11 cellular contexts compared by ENCODE assay signal in the genomic region with DNA sequence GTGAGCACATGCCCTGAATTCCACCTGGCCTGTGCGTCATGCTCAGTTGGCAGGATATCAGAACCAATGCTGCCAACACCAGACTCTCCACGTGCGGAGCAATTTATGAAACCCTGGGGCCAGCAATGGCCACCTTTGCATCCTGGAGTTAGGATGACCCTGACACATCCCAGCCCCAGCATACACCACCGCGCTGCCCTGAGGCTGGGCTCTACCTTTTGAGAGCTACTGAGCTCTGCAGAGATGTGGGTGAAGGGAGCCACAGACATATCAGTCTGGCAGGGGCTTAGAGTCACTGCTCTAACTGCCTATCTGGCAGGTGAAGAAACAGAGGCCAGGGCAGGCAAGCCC. TPM values are rescaled to one million over a fixed set of nuclear protein-coding genes. Genes with fewer than 3 reads are reported as not detected.
DNase-seq lines count a peak whose midpoint lies in the region; ATAC-seq and TF ChIP-seq lines count a peak whose summit lies in the region.
"Had no signal": no experiment of that assay in that cellular context is flagged by ENCODE, and none has a peak within 500 bp of the region (broad histone marks: within the 10 kb centered on the region; RNA-seq: fewer than 3 reads in every experiment).

No MANE protein-coding gene starts in this region.

- H3K27me3 ChIP-seq in SK-N-SH (ENCODE audit: insufficient read depth) (no peaks in the 10 kb centered on the region), suprapubic skin (no peaks in the 10 kb centered on the region), BE2C (no peaks in the 10 kb centered on the region)
- H3K27me3 ChIP-seq: heart right ventricle had no signal

- no peak overlapping the region for H2AFZ ChIP-seq in SK-N-SH (ENCODE audit: low read depth)

- POLR2A ChIA-PET in SK-N-SH (lab: Yijun Ruan, JAX), result interaction anchor here (0.8 kb wide), 1 partner anchor 12 kb away, joined by 3 read pairs; no protein-coding TSS in a partner anchor
- POLR2A ChIA-PET in RWPE1 (lab: Yijun Ruan, JAX; ENCODE audit: low non-redundant PET), result no interaction called here

- peak in 1 of 2 experiments; percentile 36; a peak in 1 of 4 replicates for TF ChIP-seq EP300 in SK-N-SH (IDR thresholded peaks at IDR 0.05; ENCODE audit: borderline replicate concordance in 1 of 2, low read depth in 1 of 2, low read length in 1 of 2)
- TF ChIP-seq EP300 in suprapubic skin (IDR thresholded peaks at IDR 0.05), result no peak

- no peak overlapping the region for H3K4me2 ChIP-seq in SK-N-SH
- H3K4me2 ChIP-seq: A549 had no signal

- H3K27ac ChIP-seq in SK-N-SH (ENCODE audit: low read depth in 2 of 2, low read length in 1 of 2), result no peak overlapping the region; a peak in 1 of 4 replicates
- peak overlapping the region; percentile 92 for H3K27ac ChIP-seq in RWPE1
- H3K27ac ChIP-seq in suprapubic skin, result peak overlapping the region; percentile 81
- H3K27ac ChIP-seq: A549 had no signal

- no peak overlapping the region for H3K4me3 ChIP-seq in SK-N-SH (ENCODE audit: low read depth in 2 of 2, low read length in 1 of 2)
- H3K4me3 ChIP-seq in suprapubic skin, result no peak overlapping the region
- no peak overlapping the region for H3K4me3 ChIP-seq in BE2C (ENCODE audit: low read depth, low read length)
- H3K4me3 ChIP-seq: A549, heart right ventricle had no signal

- H4K20me1 ChIP-seq in SK-N-SH (ENCODE audit: insufficient read depth), result no peaks in the 10 kb centered on the region

- no peaks in the 10 kb centered on the region for H3K9me2 ChIP-seq in SK-N-SH

- H3K9me3 ChIP-seq in SK-N-SH (no peaks in the 10 kb centered on the region), suprapubic skin (no peaks in the 10 kb centered on the region), BE2C (no peaks in the 10 kb centered on the region)
- H3K9me3 ChIP-seq: A549, heart right ventricle had no signal

- no peak for TF ChIP-seq CTCF in SK-N-SH (IDR thresholded peaks at IDR 0.05)
- TF ChIP-seq CTCF in RWPE1 (conservative IDR thresholded peaks at IDR 0.05; ENCODE audit: low read depth), result no peak
- TF ChIP-seq CTCF in suprapubic skin (IDR thresholded peaks at IDR 0.05), result no peak
- TF ChIP-seq CTCF in BE2C (IDR thresholded peaks at IDR 0.05; ENCODE audit: low read depth, low read length), result no peak

- WGBS in SK-N-SH (ENCODE audit: low lambda C conversion rate), result 87% methylated on average over 5 of the region's 5 CpGs
- WGBS in suprapubic skin, result 58% methylated on average over 2 of the region's 5 CpGs

- no peak for TF ChIP-seq RAD21 in SK-N-SH (IDR thresholded peaks at IDR 0.05; ENCODE audit: low read length)

- peaks cover 7% of the 10 kb centered on the region for H3F3A ChIP-seq in SK-N-SH (replicated peaks; ENCODE audit: insufficient read depth)

- DNase-seq in SK-N-SH, result peak; percentile 29
- DNase-seq in RWPE1 (ENCODE audit: low spot score), result peak; percentile 73
- DNase-seq in left ventricle myocardium superior, result peak; percentile 52
- DNase-seq in suprapubic skin (ENCODE audit: low spot score in 2 of 2), result no peak
- DNase-seq in BE2C, result no peak
- DNase-seq in Kasumi-1 (lab: John Stamatoyannopoulos, UW), result no peak
- no peak for DNase-seq in AG08396 (ENCODE audit: low spot score)
- DNase-seq: heart right ventricle, NCI-H526 treated with DMSO at 0.1 percent for 48 hours had no signal

- ATAC-seq in SK-N-SH treated with all-trans-retinoic acid at 6 μM for 48 hours, result no peak
- ATAC-seq in left ventricle myocardium superior, result peak; percentile 54
- ATAC-seq: A549 had no signal

- H3K36me3 ChIP-seq in SK-N-SH (replicated peaks in 1 of 2; ENCODE audit: control insufficient read depth in 1 of 2, insufficient read depth in 2 of 2, low read length in 1 of 2), result no peaks in the 10 kb centered on the region
- H3K36me3 ChIP-seq in suprapubic skin, result no peaks in the 10 kb centered on the region
- H3K36me3 ChIP-seq in BE2C, result no peaks in the 10 kb centered on the region
- H3K36me3 ChIP-seq: heart right ventricle had no signal

- H3K4me1 ChIP-seq in SK-N-SH (ENCODE audit: control insufficient read depth in 1 of 2, insufficient read depth in 2 of 2, low read depth in 1 of 2, low read length in 1 of 2), result peaks cover 29 to 72% of the 10 kb centered on the region in 2 experiments
- H3K4me1 ChIP-seq in suprapubic skin, result peaks cover 82% of the 10 kb centered on the region
- H3K4me1 ChIP-seq in BE2C, result peaks cover 6% of the 10 kb centered on the region

- CTCF ChIA-PET in SK-N-SH (lab: Yijun Ruan, JAX) (interaction anchor here (0.9 to 9.0 kb wide), 4 partner anchors 12 to 82 kb away, joined by 4 to 109 read pairs (median 40); partner anchors contain the start of gene SYPL1), RWPE1 (lab: Yijun Ruan, JAX) (interaction anchor here (1.1 kb wide), 1 partner anchor 12 kb away, joined by 3 read pairs; no protein-coding TSS in a partner anchor)

- intact Hi-C loops in left ventricle myocardium superior (cut with micrococcal nuclease), result no loop called here

- no peaks in the 10 kb centered on the region for H3K79me2 ChIP-seq in SK-N-SH (ENCODE audit: insufficient read depth)

- H3K9ac ChIP-seq in SK-N-SH, result no peak overlapping the region

- TF ChIP-seq POLR2A in suprapubic skin (IDR thresholded peaks at IDR 0.05), result no peak

TF ChIP-seq in SK-N-SH, 30 proteins besides CTCF, POLR2A, EP300 and RAD21 (continues in another document):
- TF ChIP-seq REST (IDR thresholded peaks at IDR 0.05; ENCODE audit: low read depth, low read length) (no peak), RXRA (IDR thresholded peaks at IDR 0.05; ENCODE audit: borderline replicate concordance, low read depth) (no peak), GATA2 (CRISPR knock-in tag; IDR thresholded peaks at IDR 0.05) (0 out of 2 replicates have a peak, but pooled peaks have one; percentile 7), MEF2A (IDR thresholded peaks at IDR 0.05; ENCODE audit: borderline replicate concordance, low read depth) (no peak), FOSL2 (IDR thresholded peaks at IDR 0.05; ENCODE audit: borderline replicate concordance, low read depth) (no peak)

TF ChIP-seq in SK-N-SH treated with all-trans-retinoic acid at 6 μM for 48 hours, 23 proteins besides CTCF, POLR2A, EP300 and RAD21 (continues in another document):
- TF ChIP-seq ZFP3 (CRISPR knock-in tag; IDR thresholded peaks at IDR 0.05) (no peak), SNAI2 (CRISPR knock-in tag; IDR thresholded peaks at IDR 0.05) (no peak), POU6F1 (CRISPR knock-in tag; IDR thresholded peaks at IDR 0.05; ENCODE audit: borderline replicate concordance, low read depth) (no peak), BACH2 (CRISPR knock-in tag; IDR thresholded peaks at IDR 0.05; ENCODE audit: borderline replicate concordance) (no peak), CREB5 (CRISPR knock-in tag; IDR thresholded peaks at IDR 0.05; ENCODE audit: low read depth) (no peak), CSRNP3 (CRISPR knock-in tag; IDR thresholded peaks at IDR 0.05) (no peak)

RNA-seq across cellular contexts. Expression of gene SYPL1, which starts 41.9 kb away (rescaled TPM):
- 72.4 and 98.7 TPM in 2 replicates for polyA plus RNA-seq in SK-N-SH (2012; rRNA removed)
- 120 and 138 TPM in 2 replicates for polyA plus RNA-seq in SK-N-SH (2012; cell fraction: cytosol; rRNA removed)
- polyA plus RNA-seq in SK-N-SH (2012; cell fraction: nucleus; rRNA removed), result 14.7 and 39.4 TPM in 2 replicates
- total RNA-seq in left ventricle myocardium superior (96.3 TPM), suprapubic skin (100 to 1,000 TPM in 2 of 4 donors, 10 to 100 TPM in 2; 71.3 to 115 (median 99.3) TPM)
- 33.1 TPM for polyA plus RNA-seq in BE2C (2012; ENCODE audit: insufficient read depth, insufficient read length, low read depth)

Comparison
In these comparisons a context has a peak if more than half of its experiments do, and no peak if none do; other contexts are left out.
1. DNase-seq: peak in SK-N-SH (single experiment), RWPE1 (single experiment) and left ventricle myocardium superior (single experiment); none in suprapubic skin (0 of 2), BE2C (single experiment), Kasumi-1 (0 of 2) and AG08396 (single experiment).
2. H3K27ac ChIP-seq: peak in RWPE1 (single experiment) and suprapubic skin (single experiment); none in SK-N-SH (0 of 2).